Comparison of ENCODE assay signal across 8 cellular contexts in the genomic region with DNA sequence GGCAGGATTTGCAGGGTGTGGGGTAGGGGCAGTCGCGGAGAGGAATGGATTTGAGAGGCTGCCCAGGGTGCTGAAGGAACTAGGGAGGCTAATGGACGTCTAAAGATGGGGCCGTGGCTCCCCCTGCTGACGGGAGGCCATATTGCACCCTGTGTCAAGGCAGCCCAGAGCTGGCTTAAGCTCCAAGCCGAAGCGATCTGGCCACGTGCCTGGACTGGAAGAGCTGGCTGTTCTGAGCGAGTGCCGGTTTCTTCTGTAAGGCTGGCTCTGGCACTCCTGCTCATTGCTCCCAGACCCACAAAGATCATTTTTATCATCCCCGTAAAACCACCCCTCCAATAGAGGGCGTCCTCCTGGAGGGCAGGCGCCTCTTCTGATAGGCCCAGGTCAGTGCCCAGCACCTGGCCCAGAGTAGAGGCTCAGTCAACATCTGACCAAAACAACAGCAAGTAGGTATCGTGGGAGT. TPM values are rescaled to one million over a fixed set of nuclear protein-coding genes. Genes with fewer than 3 reads are reported as not detected.
DNase-seq lines count a peak whose midpoint lies in the region; ATAC-seq and TF ChIP-seq lines count a peak whose summit lies in the region.

No MANE protein-coding gene starts in this region.

- no peaks in the 10 kb centered on the region for H3K36me3 ChIP-seq in adipocyte (ENCODE audit: control insufficient read depth, insufficient read depth, low read length, severe bottlenecking)
- no peaks in the 10 kb centered on the region for H3K36me3 ChIP-seq in left ventricle myocardium inferior
- H3K36me3 ChIP-seq in vagina, result no peaks in the 10 kb centered on the region

- no peaks in the 10 kb centered on the region for H3K4me1 ChIP-seq in adipocyte (ENCODE audit: control insufficient read depth, insufficient read depth, low read length)
- H3K4me1 ChIP-seq in left ventricle myocardium inferior, result no peaks in the 10 kb centered on the region
- H3K4me1 ChIP-seq in vagina, result peaks cover 2% of the 10 kb centered on the region

- H3K27ac ChIP-seq in AG04450 (ENCODE audit: low read depth, low read length), result no peak overlapping the region
- H3K27ac ChIP-seq in left ventricle myocardium inferior (replicated peaks), result no peak overlapping the region
- no peak overlapping the region for H3K27ac ChIP-seq in vagina

- no peak overlapping the region for H3K9ac ChIP-seq in adipocyte (ENCODE audit: low read length)

- CTCF ChIA-PET in AG04450 (lab: Charles Lee), result interaction anchor here (0.6 to 5.1 kb wide), 19 partner anchors 8 to 849 kb away, joined by 3 to 64 read pairs (median 9); partner anchors contain the start of gene CCNQ

- no peak for TF ChIP-seq POLR2A in vagina (IDR thresholded peaks at IDR 0.05)

- DNase-seq in AG04450 (ENCODE audit: low read depth, low spot score) (peak; percentile 30), MV-4-11 (lab: John Stamatoyannopoulos, UW) (peak; percentile 69), T-helper 1 cell (peak; percentile 36 to 74 (median 60)), adipocyte (ENCODE audit: low read depth) (peak; percentile 82), left ventricle myocardium inferior (peak; percentile 81), putamen (ENCODE audit: low spot score) (peak; percentile 81), vagina (ENCODE audit: extremely low spot score in 2 of 2) (no peak)

- no peaks in the 10 kb centered on the region; the same call in 1 of the 2 replicates for H3K9me3 ChIP-seq in AG04450 (ENCODE audit: control insufficient read depth, insufficient read depth, low read length)
- H3K9me3 ChIP-seq in adipocyte (ENCODE audit: control insufficient read depth, low read length), result peaks cover 18% of the 10 kb centered on the region
- no peaks in the 10 kb centered on the region for H3K9me3 ChIP-seq in left ventricle myocardium inferior (replicated peaks)
- no peaks in the 10 kb centered on the region for H3K9me3 ChIP-seq in vagina

- TF ChIP-seq CTCF in AG04450 (IDR thresholded peaks at IDR 0.05; ENCODE audit: low read depth, low read length) (peak; percentile 72), left ventricle myocardium inferior (IDR thresholded peaks at IDR 0.05; ENCODE audit: borderline replicate concordance) (peak; percentile 74), vagina (IDR thresholded peaks at IDR 0.05) (peak; percentile 29 to 59 (median 51))

- intact Hi-C loops in left ventricle myocardium inferior (cut with micrococcal nuclease), result no loop called here
- intact Hi-C loops in vagina (cut with DNase I), result loop anchor here (10.0 kb wide), 1 partner anchor 723 kb away; no protein-coding TSS in a partner anchor

- H3K4me3 ChIP-seq in AG04450 (ENCODE audit: low read depth, low read length) (peak overlapping the region; percentile 20), adipocyte (ENCODE audit: low read length) (no peak overlapping the region), left ventricle myocardium inferior (no peak overlapping the region), vagina (no peak overlapping the region)

- POLR2A ChIA-PET in AG04450 (lab: Yijun Ruan, JAX), result no interaction called here

- H3K27me3 ChIP-seq in AG04450 (ENCODE audit: control insufficient read depth, insufficient read depth, low read length) (peaks cover 11% of the 10 kb centered on the region), adipocyte (replicated peaks; ENCODE audit: control insufficient read depth, insufficient read depth, low read length) (peaks cover 50% of the 10 kb centered on the region), left ventricle myocardium inferior (ENCODE audit: low read depth) (peaks cover 17% of the 10 kb centered on the region), vagina (no peaks in the 10 kb centered on the region)

- ATAC-seq in GM18907 (IDR thresholded peaks at IDR 0.05; ENCODE audit: unreplicated experiment), result peak; percentile 59

RNA-seq across cellular contexts. Expression of gene PNCK, which starts 5.6 kb away (rescaled TPM):
- 0.17 TPM in 1 of 2 replicates, not detected in the other for polyA plus RNA-seq in AG04450 (2011; rRNA removed)
- polyA minus RNA-seq in AG04450 (2011; rRNA and poly(A)+ RNA removed), result not detected in 2 replicates
- 6.1 TPM for total RNA-seq in left ventricle myocardium inferior
- 9.3 TPM for total RNA-seq in vagina

RNA-seq across cellular contexts. Expression of gene SLC6A8, which starts 19.8 kb away (rescaled TPM):
- 6.9 and 12.3 TPM in 2 replicates for polyA plus RNA-seq in AG04450 (2011; rRNA removed)
- 18.4 and 30.5 TPM in 2 replicates for polyA minus RNA-seq in AG04450 (2011; rRNA and poly(A)+ RNA removed)
- total RNA-seq in left ventricle myocardium inferior (229 TPM), vagina (29.2 TPM)

RNA-seq across cellular contexts. Expression of gene DUSP9, which starts 21.0 kb away (rescaled TPM):
- not detected in 2 replicates for polyA plus RNA-seq in AG04450 (2011; rRNA removed)
- polyA minus RNA-seq in AG04450 (2011; rRNA and poly(A)+ RNA removed), result not detected in 2 replicates
- total RNA-seq in left ventricle myocardium inferior, result not detected
- total RNA-seq in vagina, result 0.74 TPM

RNA-seq across cellular contexts. Expression of gene BCAP31, which starts 56.2 kb away (rescaled TPM):
- 108 and 114 TPM in 2 replicates for polyA plus RNA-seq in AG04450 (2011; rRNA removed)
- 69.0 and 80.9 TPM in 2 replicates for polyA minus RNA-seq in AG04450 (2011; rRNA and poly(A)+ RNA removed)
- total RNA-seq in left ventricle myocardium inferior (80.8 TPM), vagina (126 TPM)

RNA-seq across cellular contexts. Expression of gene ABCD1, which starts 56.7 kb away (rescaled TPM):
- polyA plus RNA-seq in AG04450 (2011; rRNA removed), result 4.2 and 5.8 TPM in 2 replicates
- 7.6 and 9.1 TPM in 2 replicates for polyA minus RNA-seq in AG04450 (2011; rRNA and poly(A)+ RNA removed)
- total RNA-seq in left ventricle myocardium inferior (16.0 TPM), vagina (11.0 TPM)

Comparison
In these comparisons a context has a peak if more than half of its experiments do, and no peak if none do; other contexts are left out.
1. DNase-seq: peak in AG04450 (single experiment), MV-4-11 (single experiment), T-helper 1 cell (5 of 5), adipocyte (single experiment), left ventricle myocardium inferior (single experiment) and putamen (single experiment); none in vagina (0 of 2).
2. Peak in every context shown above with its lines, with median percentiles within 50 percentile points of each other: CTCF ChIP-seq.